28 cellular contexts compared by ENCODE assay signal in genomic region chr11:105821366-105821765, GRCh38.
DNase-seq lines count a peak whose midpoint lies in the region; ATAC-seq and TF ChIP-seq lines count a peak whose summit lies in the region.
"Had no signal": no experiment of that assay in that cellular context is flagged by ENCODE, and none has a peak within 500 bp of the region (broad histone marks: within the 10 kb centered on the region; RNA-seq: fewer than 3 reads in every experiment).

No MANE protein-coding gene starts in this region.

- H3K9me3 Mint-ChIP-seq in H9: peaks cover 0 to 5% of the 10 kb centered on the region in 2 experiments; a peak in 1 of 5 replicates
- peaks cover 7% of the 10 kb centered on the region for H3K9me3 Mint-ChIP-seq in WTC11
- H3K9me3 Mint-ChIP-seq in activated CD8-positive, alpha-beta T cell treated with anti-CD3 and anti-CD28 coated beads, Interleukin-2, amount 10 ng/mL, durations not matched to agents 7 days and 5 days (ENCODE audit: insufficient read depth): no peaks in the 10 kb centered on the region
- H3K9me3 Mint-ChIP-seq: stimulated activated memory B cell treated with anti-CD40 and anti-IgM and Interleukin-4, amounts not matched to agents 10 μg/mL and 1 μg/mL and 100 μg/mL, for 72 hours; T-helper 1 cell treated with Interleukin-12 subunit alpha and Interleukin-12 subunit beta and Interleukin-4 antibody, amounts not matched to agents 30 μg/mL and 1 μg/mL, for 36 hours had no signal

- no peaks in the 10 kb centered on the region for H3K27me3 ChIP-seq in H9 (ENCODE audit: insufficient read depth, low read length)
- no peaks in the 10 kb centered on the region for H3K27me3 ChIP-seq in effector memory CD4-positive, alpha-beta T cell (replicated peaks; ENCODE audit: control insufficient read depth, insufficient read depth, low read length, poor library complexity, severe bottlenecking)

- H3K27me3 Mint-ChIP-seq in H9 (ENCODE audit: low read depth): no peaks in the 10 kb centered on the region; the same call in 1 of the 2 replicates
- no peaks in the 10 kb centered on the region for H3K27me3 Mint-ChIP-seq in WTC11 (ENCODE audit: low read depth)
- no peaks in the 10 kb centered on the region for H3K27me3 Mint-ChIP-seq in activated CD8-positive, alpha-beta T cell treated with anti-CD3 and anti-CD28 coated beads, Interleukin-2, amount 10 ng/mL, durations not matched to agents 7 days and 5 days (ENCODE audit: low read depth)
- H3K27me3 Mint-ChIP-seq: stimulated activated memory B cell treated with anti-CD40 and anti-IgM and Interleukin-4, amounts not matched to agents 10 μg/mL and 1 μg/mL and 100 μg/mL, for 72 hours; type B pancreatic cell had no signal

- no peak overlapping the region for H2AK5ac ChIP-seq in H9 (ENCODE audit: insufficient read length, low read length)

- POLR2A ChIA-PET in WTC11 (lab: Charles Lee): no interaction called here
- POLR2A ChIA-PET in activated CD8-positive, alpha-beta T cell treated with anti-CD3 and anti-CD28 coated beads, Interleukin-2, amount 10 ng/mL, durations not matched to agents 7 days and 5 days (lab: Charles Lee): no interaction called here

- no peak for TF ChIP-seq CTCF in H9 (conservative IDR thresholded peaks at IDR 0.05)
- TF ChIP-seq CTCF in WTC11 (IDR thresholded peaks at IDR 0.05): no peak

- no peaks in the 10 kb centered on the region for H3K9me3 ChIP-seq in H9 (ENCODE audit: control insufficient read depth, low read depth, low read length)
- H3K9me3 ChIP-seq in effector memory CD4-positive, alpha-beta T cell (ENCODE audit: control insufficient read depth, low read length): no peaks in the 10 kb centered on the region
- H3K9me3 ChIP-seq: mucosa of descending colon had no signal

- no peak overlapping the region for H3K27ac ChIP-seq in H9 (ENCODE audit: insufficient read length, low read depth, low read length)
- H3K27ac ChIP-seq in effector memory CD4-positive, alpha-beta T cell (ENCODE audit: insufficient read depth, low read length, poor library complexity, severe bottlenecking): no peak overlapping the region
- H3K27ac ChIP-seq: SK-N-MC had no signal

- no peak overlapping the region for H4K8ac ChIP-seq in H9 (replicated peaks; ENCODE audit: insufficient read length, low read depth, low read length)

- no peak overlapping the region for H3K4ac ChIP-seq in H9 (ENCODE audit: low read depth, low read length)

- no peak overlapping the region for H3K18ac ChIP-seq in H9 (ENCODE audit: insufficient read length, low read depth, low read length)

- DNase-seq in H9: peak; percentile 60
- peak; percentile 13 for DNase-seq in WTC11 (ENCODE audit: low spot score)
- DNase-seq in left colon: no peak
- DNase-seq in activated CD8-positive, alpha-beta T cell treated with anti-CD3 and anti-CD28 coated beads, Interleukin-2, amount 10 ng/mL, durations not matched to agents 7 days and 5 days: no peak
- no peak for DNase-seq in NCI-H524 treated with DMSO at 0.1 percent for 48 hours (lab: John Stamatoyannopoulos, UW)
- no peak for DNase-seq in effector memory CD4-positive, alpha-beta T cell
- DNase-seq: activated CD4-positive, CD25-positive, alpha-beta regulatory T cell; activated gamma-delta T cell treated with Interleukin-2 at 50 U/mL for 16 hours; activated T-cell treated with anti-CD3 and anti-CD28 coated beads, Interleukin-2, amount 50 U/mL, for 48 hours; DND-41; HCEC 1CT; IMR-90; mucosa of descending colon; MV-4-11; natural killer cell; NCI-H1436; NCI-H2081 treated with DMSO at 0.1 percent for 48 hours; NCI-H2227 treated with DMSO at 0.1 percent for 48 hours; NCI-H748 treated with DMSO at 0.1 percent for 48 hours; stimulated activated CD4-positive, alpha-beta T cell treated with anti-CD3 and anti-CD28 coated beads, Interleukin-15, amount 100 ng/mL, for 24 hours; substantia nigra had no signal

- H3K4me3 ChIP-seq in effector memory CD4-positive, alpha-beta T cell (ENCODE audit: insufficient read depth, low read depth, low read length, poor library complexity, severe bottlenecking): no peak overlapping the region
- H3K4me3 ChIP-seq: lung, mucosa of descending colon, SK-N-MC had no signal

- H3K4me3 Mint-ChIP-seq in H9 (no peak overlapping the region), WTC11 (peak overlapping the region; percentile 46)
- no peak overlapping the region for H3K4me3 Mint-ChIP-seq in activated CD8-positive, alpha-beta T cell treated with anti-CD3 and anti-CD28 coated beads, Interleukin-2, amount 10 ng/mL, durations not matched to agents 7 days and 5 days
- H3K4me3 Mint-ChIP-seq: CD14-positive monocyte; natural killer cell; stimulated activated memory B cell treated with anti-CD40 and anti-IgM and Interleukin-4, amounts not matched to agents 10 μg/mL and 1 μg/mL and 100 μg/mL, for 72 hours; T-helper 1 cell treated with Interleukin-12 subunit alpha and Interleukin-12 subunit beta and Interleukin-4 antibody, amounts not matched to agents 30 μg/mL and 1 μg/mL, for 36 hours; type B pancreatic cell had no signal

- no peaks in the 10 kb centered on the region for H3K23me2 ChIP-seq in H9 (ENCODE audit: insufficient read length, low read depth, low read length, poor library complexity, severe bottlenecking)

- H3K79me2 ChIP-seq in H9 (ENCODE audit: insufficient read depth, low read length): no peaks in the 10 kb centered on the region

- no peak overlapping the region for H3K23ac ChIP-seq in H9 (ENCODE audit: insufficient read length, low read depth, low read length)

- H3K9ac ChIP-seq in H9 (ENCODE audit: extremely low read depth, insufficient read length, low read length): no peak overlapping the region

- 0 out of 2 replicates have a peak, but pooled peaks cover 2% of the 10 kb centered on the region for H3K4me1 ChIP-seq in H9 (ENCODE audit: insufficient read depth, low read length)
- H3K4me1 ChIP-seq in effector memory CD4-positive, alpha-beta T cell (ENCODE audit: control insufficient read depth, insufficient read depth, low read length, poor library complexity, severe bottlenecking): no peaks in the 10 kb centered on the region

- CTCF ChIA-PET in WTC11 (lab: Charles Lee): no interaction called here
- CTCF ChIA-PET in activated CD8-positive, alpha-beta T cell treated with anti-CD3 and anti-CD28 coated beads, Interleukin-2, amount 10 ng/mL, durations not matched to agents 7 days and 5 days (lab: Charles Lee): no interaction called here

- H3K36me3 Mint-ChIP-seq in H9 (ENCODE audit: insufficient read depth in 1 of 3, low read depth in 3 of 3) (peaks cover 0 to 5% (median 4%) of the 10 kb centered on the region in 3 experiments; a peak in 3 of 7 replicates), WTC11 (peaks cover 4% of the 10 kb centered on the region)
- no peaks in the 10 kb centered on the region for H3K36me3 Mint-ChIP-seq in activated CD8-positive, alpha-beta T cell treated with anti-CD3 and anti-CD28 coated beads, Interleukin-2, amount 10 ng/mL, durations not matched to agents 7 days and 5 days (ENCODE audit: low read depth)
- H3K36me3 Mint-ChIP-seq: CD14-positive monocyte; natural killer cell; stimulated activated memory B cell treated with anti-CD40 and anti-IgM and Interleukin-4, amounts not matched to agents 10 μg/mL and 1 μg/mL and 100 μg/mL, for 72 hours; type B pancreatic cell had no signal

- no peak overlapping the region for H4K5ac ChIP-seq in H9 (ENCODE audit: insufficient read length, low read depth, low read length)

- no CpG with 5 or more reads among the region's 4 CpGs for whole genome bisulfite sequencing in H9 (ENCODE audit: extremely low coverage, insufficient read length, low lambda C conversion rate)

- no peak overlapping the region for H2BK12ac ChIP-seq in H9 (ENCODE audit: insufficient read length, low read depth, low read length)

- H3T11ph ChIP-seq in H9 (ENCODE audit: low read length): no peak overlapping the region

- H2BK15ac ChIP-seq in H9 (ENCODE audit: low read depth, low read length): no peak overlapping the region

- H3K79me1 ChIP-seq in H9 (ENCODE audit: insufficient read depth, low read depth, low read length, poor library complexity, severe bottlenecking): no peaks in the 10 kb centered on the region

- H3K27ac Mint-ChIP-seq in H9: peak overlapping the region in 1 of 3 experiments; percentile 3; a peak in 1 of 7 replicates
- peak overlapping the region; percentile 39 for H3K27ac Mint-ChIP-seq in WTC11
- H3K27ac Mint-ChIP-seq in activated CD8-positive, alpha-beta T cell treated with anti-CD3 and anti-CD28 coated beads, Interleukin-2, amount 10 ng/mL, durations not matched to agents 7 days and 5 days: no peak overlapping the region
- H3K27ac Mint-ChIP-seq: CD14-positive monocyte; natural killer cell; stimulated activated memory B cell treated with anti-CD40 and anti-IgM and Interleukin-4, amounts not matched to agents 10 μg/mL and 1 μg/mL and 100 μg/mL, for 72 hours; T-helper 1 cell treated with Interleukin-12 subunit alpha and Interleukin-12 subunit beta and Interleukin-4 antibody, amounts not matched to agents 30 μg/mL and 1 μg/mL, for 36 hours; type B pancreatic cell had no signal

- H3K56ac ChIP-seq in H9 (ENCODE audit: insufficient read length, low read depth, low read length): no peak overlapping the region

- H3K36me3 ChIP-seq in effector memory CD4-positive, alpha-beta T cell (ENCODE audit: control insufficient read depth, insufficient read depth, low read length): no peaks in the 10 kb centered on the region

- H3K4me1 Mint-ChIP-seq in H9 (peaks cover 23 to 28% of the 10 kb centered on the region in 2 experiments), WTC11 (peaks cover 30% of the 10 kb centered on the region)
- no peaks in the 10 kb centered on the region for H3K4me1 Mint-ChIP-seq in activated CD8-positive, alpha-beta T cell treated with anti-CD3 and anti-CD28 coated beads, Interleukin-2, amount 10 ng/mL, durations not matched to agents 7 days and 5 days (ENCODE audit: low read depth)
- H3K4me1 Mint-ChIP-seq: CD14-positive monocyte; natural killer cell; stimulated activated memory B cell treated with anti-CD40 and anti-IgM and Interleukin-4, amounts not matched to agents 10 μg/mL and 1 μg/mL and 100 μg/mL, for 72 hours had no signal

- H4K91ac ChIP-seq in H9 (ENCODE audit: insufficient read length, low read depth, low read length): no peak overlapping the region

- no peak overlapping the region for H2AFZ ChIP-seq in H9 (ENCODE audit: low read length)

- no peaks in the 10 kb centered on the region for H4K20me1 ChIP-seq in H9 (ENCODE audit: control insufficient read depth, insufficient read depth, insufficient read length)

- ATAC-seq in WTC11: peak; percentile 84
- peak; percentile 26 for ATAC-seq in left colon
- no peak for ATAC-seq in activated CD8-positive, alpha-beta T cell treated with anti-CD3 and anti-CD28 coated beads, Interleukin-2, amount 10 ng/mL, durations not matched to agents 7 days and 5 days
- ATAC-seq in HG02642 (IDR thresholded peaks at IDR 0.05; ENCODE audit: poor library complexity, unreplicated experiment): no peak
- ATAC-seq: mucosa of descending colon; natural killer cell; stimulated activated memory B cell treated with anti-CD40 and anti-IgM and Interleukin-4, amounts not matched to agents 10 μg/mL and 1 μg/mL and 100 μg/mL, for 72 hours had no signal

- no peak overlapping the region for H2BK20ac ChIP-seq in H9 (ENCODE audit: low read depth, low read length, poor library complexity, severe bottlenecking)

- intact Hi-C loops in left colon (cut with DNase I, micrococcal nuclease): no loop called here

- peak overlapping the region; percentile 68 for H3K4me2 ChIP-seq in H9 (ENCODE audit: insufficient read depth, insufficient read length, low read length)

- H3K14ac ChIP-seq in H9 (ENCODE audit: insufficient read depth, low read length): no peak overlapping the region

- no peak overlapping the region for H2BK120ac ChIP-seq in H9 (ENCODE audit: low read depth, low read length, poor library complexity, severe bottlenecking)

- H2BK5ac ChIP-seq in H9 (ENCODE audit: insufficient read length, low read length): no peak overlapping the region

Comparison
In these comparisons a context has a peak if more than half of its experiments do, and no peak if none do; other contexts are left out.
1. DNase-seq: peak in H9 (single experiment) and WTC11 (single experiment); none in left colon (0 of 2), activated CD8-positive, alpha-beta T cell treated with anti-CD3 and anti-CD28 coated beads, Interleukin-2, amount 10 ng/mL, durations not matched to agents 7 days and 5 days (single experiment), NCI-H524 treated with DMSO at 0.1 percent for 48 hours (single experiment) and effector memory CD4-positive, alpha-beta T cell (0 of 3).
2. ATAC-seq: peak in WTC11 (single experiment) and left colon (single experiment); none in activated CD8-positive, alpha-beta T cell treated with anti-CD3 and anti-CD28 coated beads, Interleukin-2, amount 10 ng/mL, durations not matched to agents 7 days and 5 days (single experiment) and HG02642 (single experiment).